ENCODE assay signal across 20 cellular contexts in the genomic region with DNA sequence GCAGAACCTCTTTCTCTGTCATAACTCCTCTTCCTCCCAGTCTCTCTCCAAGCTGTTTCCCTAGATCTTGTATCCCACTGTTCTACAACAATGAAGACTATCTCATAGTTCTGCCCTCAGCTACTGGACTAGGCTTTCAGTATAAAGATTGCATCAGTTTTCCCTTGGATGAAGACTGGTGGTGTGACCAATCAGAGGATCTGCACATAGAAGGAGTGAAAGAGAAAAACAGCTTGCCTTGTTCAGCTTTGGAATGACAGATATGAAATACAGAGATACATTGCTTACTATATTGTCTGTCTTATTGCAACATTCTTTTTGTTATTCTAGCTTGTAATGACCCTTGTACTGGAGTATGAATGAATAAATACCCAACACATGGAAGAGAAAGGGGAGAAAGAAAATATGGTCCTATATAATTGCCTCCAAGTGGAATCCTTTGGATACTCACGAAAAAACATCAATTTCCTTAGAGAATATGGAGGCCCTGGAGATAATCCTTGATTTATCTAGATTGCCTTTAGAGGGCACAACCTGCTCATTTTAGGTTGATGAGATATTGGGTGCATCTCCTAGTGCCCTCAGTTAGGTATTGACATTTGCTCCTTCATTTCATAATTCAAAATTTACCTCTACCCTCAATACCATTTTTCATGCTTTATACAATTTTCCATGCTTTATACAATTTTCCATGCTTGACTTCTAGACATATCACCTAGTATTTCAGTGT.
DNase-seq lines count a peak whose midpoint lies in the region; ATAC-seq and TF ChIP-seq lines count a peak whose summit lies in the region.
"Had no signal": no experiment of that assay in that cellular context is flagged by ENCODE, and none has a peak within 500 bp of the region (broad histone marks: within the 10 kb centered on the region; RNA-seq: fewer than 3 reads in every experiment).

No MANE protein-coding gene starts in this region.

- no TSS peak for BruUV-seq in OCI-LY7 (replicated peaks; lab: Mats Ljungman, UMichigan)

- no peak overlapping the region for H3K4me3 ChIP-seq in OCI-LY7 (ENCODE audit: low read depth, low read length, poor library complexity, severe bottlenecking)
- H3K4me3 ChIP-seq: lung, SJSA1, tibial nerve had no signal

- H3K4me2 ChIP-seq in OCI-LY7 (ENCODE audit: low read length) = no peak overlapping the region

- no peaks in the 10 kb centered on the region for H3K9me2 ChIP-seq in OCI-LY7 (ENCODE audit: insufficient read depth, low read length)

- TF ChIP-seq CTCF in GM10266 (IDR thresholded peaks at IDR 0.05; ENCODE audit: control insufficient read depth, insufficient read depth, low read depth, missing control alignments) (peak; percentile 15), OCI-LY7 (conservative IDR thresholded peaks at IDR 0.05; ENCODE audit: low read length) (0 out of 2 replicates have a peak, but pooled peaks have one; percentile 17)

- no peaks in the 10 kb centered on the region for H4K20me1 ChIP-seq in OCI-LY7 (ENCODE audit: insufficient read depth, low read length)

- no peaks in the 10 kb centered on the region for H3K4me1 ChIP-seq in OCI-LY7 (ENCODE audit: insufficient read depth, low read length, poor library complexity, severe bottlenecking)
- H3K4me1 ChIP-seq: SJSA1, tibial nerve had no signal

- H2AFZ ChIP-seq in OCI-LY7 (ENCODE audit: low read length) = no peak overlapping the region

- H3K36me3 ChIP-seq in OCI-LY7 (ENCODE audit: insufficient read depth, low read length) = no peaks in the 10 kb centered on the region
- H3K36me3 ChIP-seq: SJSA1, tibial nerve had no signal

- POLR2A ChIA-PET in OCI-LY7 (lab: Charles Lee) = no interaction called here

- DNase-seq in GM10266 (ENCODE audit: extremely low spot score) (no peak), OCI-LY7 (ENCODE audit: low spot score) (peak; percentile 1), foreskin melanocyte (peak; percentile 36), left lobe of liver (ENCODE audit: low spot score) (no peak), mesenteric fat pad (ENCODE audit: low spot score) (no peak)
- DNase-seq in activated CD4-positive, alpha-beta T cell treated with anti-CD3 and anti-CD28 coated beads, Interleukin-2, amount 50 U/mL, for 4 hours = no peak
- DNase-seq: activated CD4-positive, alpha-beta T cell treated with anti-CD3 and anti-CD28 coated beads, Interleukin-2, amount 10 ng/mL, durations not matched to agents 24 days and 14 days; aorta; CD4-positive, CD25-positive, alpha-beta regulatory T cell; central memory CD4-positive, alpha-beta T cell; dermis blood vessel endothelial cell; glutamatergic neuron; IMR-90; kidney; stimulated activated CD8-positive, alpha-beta memory T cell treated with anti-CD3 and anti-CD28 coated beads, Interleukin-4, amount 100 ng/mL, for 48 hours had no signal

- no peak overlapping the region for H3K27ac ChIP-seq in OCI-LY7 (ENCODE audit: low read depth, low read length, poor library complexity, severe bottlenecking)
- H3K27ac ChIP-seq: SJSA1, tibial nerve had no signal

- no peaks in the 10 kb centered on the region for H3K79me2 ChIP-seq in OCI-LY7 (ENCODE audit: insufficient read depth, low read depth, low read length)

- H3K9me3 ChIP-seq in OCI-LY7 (ENCODE audit: low read length) = no peaks in the 10 kb centered on the region
- H3K9me3 ChIP-seq: SJSA1, tibial nerve had no signal

- ATAC-seq in GM18868 (IDR thresholded peaks at IDR 0.05; ENCODE audit: unreplicated experiment) (peak; percentile 41), left lobe of liver (no peak)
- ATAC-seq: activated naive CD4-positive, alpha-beta T cell treated with anti-CD3 and anti-CD28 coated beads, Interleukin-2, amount 50 U/mL, for 72 hours had no signal

- intact Hi-C loops in OCI-LY7 (cut with micrococcal nuclease; ENCODE audit: unreplicated experiment) = no loop called here

- CTCF ChIA-PET in OCI-LY7 (lab: Charles Lee; ENCODE audit: unreplicated experiment) = no interaction called here

Comparison
In these comparisons a context has a peak if more than half of its experiments do, and no peak if none do; other contexts are left out.
1. DNase-seq: peak in OCI-LY7 (single experiment) and foreskin melanocyte (single experiment); none in GM10266 (single experiment), left lobe of liver (single experiment), activated CD4-positive, alpha-beta T cell treated with anti-CD3 and anti-CD28 coated beads, Interleukin-2, amount 50 U/mL, for 4 hours (0 of 2) and mesenteric fat pad (single experiment).